In genomic region chr2:212968284-212969081, GRCh38 we compare ENCODE assay signal across 12 cellular contexts.
DNase-seq lines count a peak whose midpoint lies in the region; ATAC-seq lines count a peak whose summit lies in the region.
"Had no signal": no experiment of that assay in that cellular context is flagged by ENCODE, and none has a peak within 500 bp of the region (broad histone marks: within the 10 kb centered on the region; RNA-seq: fewer than 3 reads in every experiment).

No MANE protein-coding gene starts in this region.

- H3K4me1 Mint-ChIP-seq in activated T-cell treated with anti-CD3 and anti-CD28 coated beads, Interleukin-2, amount 50 U/mL, for 24 hours (ENCODE audit: low read depth) = peaks cover 21% of the 10 kb centered on the region
- peaks cover 8% of the 10 kb centered on the region for H3K4me1 Mint-ChIP-seq in T-helper 17 cell

- H3K27ac Mint-ChIP-seq in activated T-cell treated with anti-CD3 and anti-CD28 coated beads, Interleukin-2, amount 50 U/mL, for 24 hours = peak overlapping the region; percentile 83
- peak overlapping the region; percentile 27 for H3K27ac Mint-ChIP-seq in T-helper 17 cell
- H3K27ac Mint-ChIP-seq: stimulated activated naive B cell treated with anti-CD40 and anti-IgM and Interleukin-4, amounts not matched to agents 10 μg/mL and 1 μg/mL and 100 μg/mL, for 72 hours had no signal

- ATAC-seq in HG02642 (IDR thresholded peaks at IDR 0.05; ENCODE audit: poor library complexity, unreplicated experiment) (peak; percentile 69), T-helper 17 cell (no peak), HG03571 (IDR thresholded peaks at IDR 0.05; ENCODE audit: unreplicated experiment) (no peak), HG03460 (IDR thresholded peaks at IDR 0.05; ENCODE audit: unreplicated experiment) (no peak)
- ATAC-seq: SK-N-SH treated with all-trans-retinoic acid at 6 μM for 48 hours had no signal

- no peaks in the 10 kb centered on the region for H3K27me3 Mint-ChIP-seq in activated T-cell treated with anti-CD3 and anti-CD28 coated beads, Interleukin-2, amount 50 U/mL, for 24 hours
- no peaks in the 10 kb centered on the region for H3K27me3 Mint-ChIP-seq in T-helper 17 cell
- H3K27me3 Mint-ChIP-seq: stimulated activated naive B cell treated with anti-CD40 and anti-IgM and Interleukin-4, amounts not matched to agents 10 μg/mL and 1 μg/mL and 100 μg/mL, for 72 hours had no signal

- no peaks in the 10 kb centered on the region for H3K4me1 ChIP-seq in trophoblast cell (ENCODE audit: control insufficient read depth in 1 of 2, insufficient read depth in 2 of 2, low read length in 2 of 2)
- H3K4me1 ChIP-seq: HAP-1 had no signal

- no peak overlapping the region for H3K18ac ChIP-seq in trophoblast cell (ENCODE audit: low read length)

- H3K36me3 ChIP-seq in trophoblast cell (ENCODE audit: control insufficient read depth in 1 of 2, insufficient read depth in 2 of 2, low read length in 2 of 2) = no peaks in the 10 kb centered on the region
- H3K36me3 ChIP-seq: HAP-1 had no signal

- H3K9me3 ChIP-seq in T-helper 17 cell (ENCODE audit: control insufficient read depth, low read length, poor library complexity, severe bottlenecking) = no peaks in the 10 kb centered on the region
- H3K9me3 ChIP-seq in trophoblast cell (ENCODE audit: insufficient read depth, low read depth, low read length) = no peaks in the 10 kb centered on the region
- H3K9me3 ChIP-seq: HAP-1 had no signal

- H4K8ac ChIP-seq in trophoblast cell (ENCODE audit: low read depth, low read length) = no peak overlapping the region

- H3K4me3 ChIP-seq in trophoblast cell (ENCODE audit: low read depth, low read length) = no peak overlapping the region
- H3K4me3 ChIP-seq: HAP-1 had no signal

- no peak overlapping the region for H2AFZ ChIP-seq in trophoblast cell (ENCODE audit: insufficient read depth, low read length, poor library complexity)

- H3K9me3 Mint-ChIP-seq in activated T-cell treated with anti-CD3 and anti-CD28 coated beads, Interleukin-2, amount 50 U/mL, for 24 hours = no peaks in the 10 kb centered on the region
- H3K9me3 Mint-ChIP-seq: stimulated activated naive B cell treated with anti-CD40 and anti-IgM and Interleukin-4, amounts not matched to agents 10 μg/mL and 1 μg/mL and 100 μg/mL, for 72 hours had no signal

- no peaks in the 10 kb centered on the region for H3K79me2 ChIP-seq in trophoblast cell (ENCODE audit: control insufficient read depth, insufficient read depth, low read length, poor library complexity)

- no peak overlapping the region for H4K91ac ChIP-seq in trophoblast cell (ENCODE audit: low read depth, low read length)

- H3K27ac ChIP-seq in trophoblast cell (ENCODE audit: low read depth, low read length) = no peak overlapping the region
- H3K27ac ChIP-seq: KMS-11 had no signal

- no peak overlapping the region for H2BK5ac ChIP-seq in trophoblast cell (ENCODE audit: low read depth, low read length, poor library complexity)

- H2BK120ac ChIP-seq in trophoblast cell (ENCODE audit: insufficient read depth, low read length, poor library complexity) = no peak overlapping the region

- no peak overlapping the region for H2BK12ac ChIP-seq in trophoblast cell (ENCODE audit: low read length)

- H3K4me3 Mint-ChIP-seq in activated T-cell treated with anti-CD3 and anti-CD28 coated beads, Interleukin-2, amount 50 U/mL, for 24 hours = peak overlapping the region; percentile 17
- no peak overlapping the region for H3K4me3 Mint-ChIP-seq in T-helper 17 cell
- H3K4me3 Mint-ChIP-seq: stimulated activated naive B cell treated with anti-CD40 and anti-IgM and Interleukin-4, amounts not matched to agents 10 μg/mL and 1 μg/mL and 100 μg/mL, for 72 hours had no signal

- H3K36me3 Mint-ChIP-seq in activated T-cell treated with anti-CD3 and anti-CD28 coated beads, Interleukin-2, amount 50 U/mL, for 24 hours (ENCODE audit: low read depth) = no peaks in the 10 kb centered on the region
- no peaks in the 10 kb centered on the region for H3K36me3 Mint-ChIP-seq in T-helper 17 cell (ENCODE audit: low read depth)

- H2AK5ac ChIP-seq in trophoblast cell (ENCODE audit: low read length) = no peak overlapping the region

- H3K4me2 ChIP-seq in trophoblast cell (ENCODE audit: low read length) = no peak overlapping the region
- H3K4me2 ChIP-seq: KMS-11 had no signal

- no peak overlapping the region for H4K12ac ChIP-seq in trophoblast cell (ENCODE audit: low read depth, low read length)

- no peak overlapping the region for H3K9ac ChIP-seq in trophoblast cell (ENCODE audit: low read length)
- H3K9ac ChIP-seq: KMS-11 had no signal

- no peaks in the 10 kb centered on the region for H3K27me3 ChIP-seq in trophoblast cell (ENCODE audit: insufficient read depth, low read length)

- no peak overlapping the region for H3K23ac ChIP-seq in trophoblast cell (ENCODE audit: low read length)

- DNase-seq in activated T-cell treated with anti-CD3 and anti-CD28 coated beads, Interleukin-2, amount 50 U/mL, for 24 hours = no peak
- DNase-seq in activated T-cell treated with anti-CD3 and anti-CD28 coated beads for 4 hours (no peak), T-helper 17 cell (no peak), trophoblast cell (peak; percentile 58 to 87), SIG-M5 (lab: John Stamatoyannopoulos, UW) (no peak)
- DNase-seq: stimulated activated naive B cell treated with anti-CD40 and anti-IgM and Interleukin-4, amounts not matched to agents 10 μg/mL and 1 μg/mL and 100 μg/mL, for 72 hours had no signal

- H3K79me1 ChIP-seq in trophoblast cell (ENCODE audit: low read length) = no peaks in the 10 kb centered on the region

- no peak overlapping the region for H3K14ac ChIP-seq in trophoblast cell (ENCODE audit: low read length)

- H3K4ac ChIP-seq in trophoblast cell (ENCODE audit: low read depth, low read length) = no peak overlapping the region

- WGBS in trophoblast cell (ENCODE audit: extremely low coverage, insufficient coverage, insufficient read length) = no CpG with 5 or more reads among the region's 4 CpGs

Comparison
In these comparisons a context has a peak if more than half of its experiments do, and no peak if none do; other contexts are left out.
1. DNase-seq: peak in trophoblast cell (2 of 2); none in activated T-cell treated with anti-CD3 and anti-CD28 coated beads, Interleukin-2, amount 50 U/mL, for 24 hours (single experiment), activated T-cell treated with anti-CD3 and anti-CD28 coated beads for 4 hours (single experiment), T-helper 17 cell (0 of 3) and SIG-M5 (single experiment).